ENCODE assay signal across 10 cellular contexts in genomic region chr4:151226004-151226932, GRCh38. TPM values are rescaled to one million over a fixed set of nuclear protein-coding genes. Genes with fewer than 3 reads are reported as not detected.
DNase-seq lines count a peak whose midpoint lies in the region; TF ChIP-seq lines count a peak whose summit lies in the region.
"Had no signal": no experiment of that assay in that cellular context is flagged by ENCODE, and none has a peak within 500 bp of the region (broad histone marks: within the 10 kb centered on the region; RNA-seq: fewer than 3 reads in every experiment).

No MANE protein-coding gene starts in this region.

- no peaks in the 10 kb centered on the region for H3K27me3 ChIP-seq in skeletal muscle satellite cell (ENCODE audit: control insufficient read depth, insufficient read depth, low read length)

- H3K4me3 ChIP-seq in skeletal muscle satellite cell (ENCODE audit: low read length) = peak overlapping the region; percentile 67

- H3K9me3 ChIP-seq in skeletal muscle satellite cell (replicated peaks; ENCODE audit: low read length) = no peaks in the 10 kb centered on the region

- peak overlapping the region; percentile 80 for H3K4me2 ChIP-seq in skeletal muscle satellite cell (ENCODE audit: low read length)

- BruUV-seq in MCF 10A (replicated peaks; lab: Mats Ljungman, UMichigan) = no TSS peak

- peak overlapping the region; percentile 88 for H3K9ac ChIP-seq in skeletal muscle satellite cell (ENCODE audit: low read depth, low read length)

- TF ChIP-seq CTCF in MCF 10A (IDR thresholded peaks at IDR 0.05; ENCODE audit: unreplicated experiment) (no peak), glutamatergic neuron (IDR thresholded peaks at IDR 0.05; ENCODE audit: partially characterized antibody, unreplicated experiment) (no peak)

- peak overlapping the region; percentile 74 for H3K4me3 Mint-ChIP-seq in MCF 10A (ENCODE audit: unreplicated experiment)
- no peak overlapping the region for H3K4me3 Mint-ChIP-seq in glutamatergic neuron (ENCODE audit: unreplicated experiment)

- peaks cover 21% of the 10 kb centered on the region for H3K4me1 Mint-ChIP-seq in MCF 10A (ENCODE audit: insufficient read depth, unreplicated experiment)
- no peaks in the 10 kb centered on the region for H3K4me1 Mint-ChIP-seq in glutamatergic neuron (ENCODE audit: low read depth, unreplicated experiment)

- CTCF ChIA-PET in MCF 10A (lab: Yijun Ruan, JAX) = interaction anchor here (0.8 to 1.2 kb wide), 3 partner anchors 10 to 50 kb away, joined by 3 to 5 read pairs (median 3); no protein-coding TSS in a partner anchor

- peaks cover 24% of the 10 kb centered on the region for H3K4me1 ChIP-seq in skeletal muscle satellite cell (ENCODE audit: control insufficient read depth, insufficient read depth, low read length)

- H3K36me3 Mint-ChIP-seq in MCF 10A (ENCODE audit: insufficient read depth, unreplicated experiment) (peaks cover 17% of the 10 kb centered on the region), glutamatergic neuron (ENCODE audit: unreplicated experiment) (no peaks in the 10 kb centered on the region)

- peaks cover 5% of the 10 kb centered on the region for H3K9me3 Mint-ChIP-seq in MCF 10A (ENCODE audit: unreplicated experiment)
- H3K9me3 Mint-ChIP-seq in glutamatergic neuron (ENCODE audit: unreplicated experiment) = no peaks in the 10 kb centered on the region

- H3K27me3 Mint-ChIP-seq in MCF 10A (ENCODE audit: insufficient read depth, unreplicated experiment) (no peaks in the 10 kb centered on the region), glutamatergic neuron (ENCODE audit: unreplicated experiment) (no peaks in the 10 kb centered on the region)

- intact Hi-C loops in MCF 10A (cut with micrococcal nuclease) = no loop called here

- H3K36me3 ChIP-seq in skeletal muscle satellite cell (ENCODE audit: insufficient read depth, low read length) = no peaks in the 10 kb centered on the region

- peak overlapping the region; percentile 97 for H3K27ac Mint-ChIP-seq in MCF 10A (ENCODE audit: low read depth, unreplicated experiment)
- H3K27ac Mint-ChIP-seq in glutamatergic neuron (ENCODE audit: unreplicated experiment) = no peak overlapping the region

- POLR2A ChIA-PET in MCF 10A (lab: Yijun Ruan, JAX) = interaction anchor here (0.5 to 2.5 kb wide), 20 partner anchors 8 to 1453 kb away, joined by 3 to 20 read pairs (median 4); partner anchors contain the start of genes SH3D19 and TMEM154

- peak; percentile 64 for DNase-seq in GM04503 (ENCODE audit: low read depth)
- peak; percentile 79 for DNase-seq in MCF 10A (ENCODE audit: unreplicated experiment)
- DNase-seq in inferior parietal cortex (ENCODE audit: extremely low spot score) = peak; percentile 79
- DNase-seq in stimulated activated naive CD4-positive, alpha-beta T cell (lab: John Stamatoyannopoulos, UW) = no peak
- DNase-seq in glutamatergic neuron = no peak
- no peak for DNase-seq in NCI-H1417 (lab: John Stamatoyannopoulos, UW)
- DNase-seq in activated CD4-positive, alpha-beta T cell treated with anti-CD3 and anti-CD28 coated beads for 4 hours = no peak
- DNase-seq: GOT3, WERI-Rb-1 had no signal

RNA-seq across cellular contexts. Expression of gene PRSS48, which starts 50.7 kb away (rescaled TPM):
- not detected in 2 replicates for total RNA-seq in MCF 10A (2022)
- not detected in 2 replicates for total RNA-seq in skeletal muscle satellite cell (2012; rRNA removed)
- total RNA-seq in glutamatergic neuron (ENCODE audit: unreplicated experiment) = not detected

Comparison
In these comparisons a context has a peak if more than half of its experiments do, and no peak if none do; other contexts are left out.
1. DNase-seq: peak in GM04503 (single experiment), MCF 10A (single experiment) and inferior parietal cortex (single experiment); none in stimulated activated naive CD4-positive, alpha-beta T cell (0 of 6), glutamatergic neuron (single experiment), NCI-H1417 (0 of 3) and activated CD4-positive, alpha-beta T cell treated with anti-CD3 and anti-CD28 coated beads for 4 hours (0 of 2).